Comparison of ENCODE assay signal across 8 cellular contexts in the genomic region with DNA sequence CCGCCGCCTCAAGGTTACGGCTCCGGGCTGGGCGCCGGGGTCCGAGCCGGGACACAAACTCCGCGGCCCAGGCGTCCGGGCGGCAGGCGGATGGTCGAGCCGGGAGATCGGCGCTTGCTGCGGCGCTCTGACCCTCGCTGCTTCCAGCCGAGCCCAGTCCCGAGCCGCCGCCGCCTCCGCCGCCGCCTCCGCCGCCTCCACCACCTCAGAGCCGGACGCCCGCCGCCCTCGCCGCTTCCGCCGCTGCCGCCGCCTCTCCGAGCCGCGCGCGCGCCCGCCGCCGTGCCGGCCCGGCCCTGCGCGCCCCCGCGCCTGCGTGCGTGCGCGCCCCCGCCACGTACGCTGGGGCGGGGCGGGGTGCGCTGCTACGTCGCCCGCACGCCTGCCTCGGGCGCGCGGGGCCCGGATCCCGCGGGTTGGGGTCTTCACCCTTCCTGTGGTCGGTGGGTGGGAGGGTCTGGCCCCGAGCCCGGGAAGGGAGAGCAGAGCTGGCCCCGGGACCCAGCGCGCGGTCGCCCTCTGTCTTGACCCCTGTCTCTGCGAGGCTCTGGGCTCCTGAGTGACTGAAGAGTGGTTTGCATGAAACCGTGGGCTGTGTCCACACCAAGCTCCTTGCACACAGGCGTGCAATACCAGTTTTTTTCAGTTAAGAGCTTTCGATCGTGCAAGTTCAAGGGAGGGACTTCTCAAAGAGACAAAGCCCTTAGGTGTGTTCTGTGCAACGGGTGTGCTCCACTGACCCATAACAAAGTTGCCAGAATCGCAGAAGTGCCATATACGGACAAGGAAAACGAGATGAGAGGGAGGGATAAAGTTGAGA. TPM values are rescaled to one million over a fixed set of nuclear protein-coding genes. Genes with fewer than 3 reads are reported as not detected.
A peak's percentile ranks its signal among the peaks of the same experiment; 100 is the strongest.
DNase-seq lines count a peak whose midpoint lies in the region; ATAC-seq and TF ChIP-seq lines count a peak whose summit lies in the region.

A gene (minus strand): TSS at position 256 of the 820 bp plus-strand sequence. CDS start 328 bp downstream, outside the sequence.

- H3K4me3 ChIP-seq in CD4-positive, alpha-beta memory T cell (ENCODE audit: low read length in 2 of 2), result peak within 1 kb of the TSS; percentile 55 to 94
- peak within 1 kb of the TSS; percentile 69 for H3K4me3 ChIP-seq in fibroblast of mammary gland (ENCODE audit: control insufficient read depth, low read depth, low read length)

- ATAC-seq in GM19351 (IDR thresholded peaks at IDR 0.05; ENCODE audit: unreplicated experiment) (peak; percentile 63), HG03469 (IDR thresholded peaks at IDR 0.05; ENCODE audit: unreplicated experiment) (peak; percentile 46)
- peak; percentile 58 for ATAC-seq in activated T-helper 17 cell treated with anti-CD3 and anti-CD28 coated beads, Interleukin-2, amount 50 U/mL, for 72 hours (replicated peaks)
- ATAC-seq in naive thymus-derived CD8-positive, alpha-beta T cell, result peak; percentile 51 to 54
- ATAC-seq in stimulated activated naive B cell treated with anti-CD40 and anti-IgM and Interleukin-4, amounts not matched to agents 10 μg/mL and 1 μg/mL and 100 μg/mL, for 72 hours (replicated peaks), result peak; percentile 77 to 87

- H3K9me3 ChIP-seq in CD4-positive, alpha-beta memory T cell (ENCODE audit: control insufficient read depth in 1 of 2, low read length in 2 of 2), result no peaks in the 10 kb centered on the region

- no peaks in the 10 kb centered on the region for H3K9me3 Mint-ChIP-seq in CD4-positive, alpha-beta memory T cell
- H3K9me3 Mint-ChIP-seq in activated T-helper 17 cell treated with anti-CD3 and anti-CD28 coated beads, Interleukin-2, amount 50 U/mL, for 72 hours, result no peaks in the 10 kb centered on the region
- no peaks in the 10 kb centered on the region for H3K9me3 Mint-ChIP-seq in naive thymus-derived CD8-positive, alpha-beta T cell
- H3K9me3 Mint-ChIP-seq in stimulated activated naive B cell treated with anti-CD40 and anti-IgM and Interleukin-4, amounts not matched to agents 10 μg/mL and 1 μg/mL and 100 μg/mL, for 72 hours, result peaks cover 8% of the 10 kb centered on the region in 2 donors

- CTCF ChIA-PET in CD4-positive, alpha-beta memory T cell (lab: Charles Lee; ENCODE audit: partially characterized antibody), result no interaction called here

- H3K4me1 Mint-ChIP-seq in CD4-positive, alpha-beta memory T cell, result peaks cover 20 to 52% (median 36%) of the 10 kb centered on the region in 4 donors
- H3K4me1 Mint-ChIP-seq in activated T-helper 17 cell treated with anti-CD3 and anti-CD28 coated beads, Interleukin-2, amount 50 U/mL, for 72 hours, result peaks cover 27% of the 10 kb centered on the region
- peaks cover 22 to 45% (median 38%) of the 10 kb centered on the region in 4 donors for H3K4me1 Mint-ChIP-seq in naive thymus-derived CD8-positive, alpha-beta T cell
- H3K4me1 Mint-ChIP-seq in stimulated activated naive B cell treated with anti-CD40 and anti-IgM and Interleukin-4, amounts not matched to agents 10 μg/mL and 1 μg/mL and 100 μg/mL, for 72 hours, result peaks cover 22 to 42% of the 10 kb centered on the region in 2 donors

- H3K27ac Mint-ChIP-seq in CD4-positive, alpha-beta memory T cell, result peak within 1 kb of the TSS; percentile 94 to 99 (median 97)
- H3K27ac Mint-ChIP-seq in activated T-helper 17 cell treated with anti-CD3 and anti-CD28 coated beads, Interleukin-2, amount 50 U/mL, for 72 hours, result peak within 1 kb of the TSS; percentile 96
- H3K27ac Mint-ChIP-seq in naive thymus-derived CD8-positive, alpha-beta T cell, result peak within 1 kb of the TSS; percentile 83 to 99 (median 96)
- H3K27ac Mint-ChIP-seq in stimulated activated naive B cell treated with anti-CD40 and anti-IgM and Interleukin-4, amounts not matched to agents 10 μg/mL and 1 μg/mL and 100 μg/mL, for 72 hours, result peak within 1 kb of the TSS; percentile 91

- no peaks in the 10 kb centered on the region for H3K27me3 ChIP-seq in CD4-positive, alpha-beta memory T cell (ENCODE audit: insufficient read depth, low read length)

- TF ChIP-seq CTCF in fibroblast of mammary gland (conservative IDR thresholded peaks at IDR 0.05; ENCODE audit: control insufficient read depth, insufficient read depth, low read depth, low read length), result no peak

- H3K36me3 ChIP-seq in CD4-positive, alpha-beta memory T cell (ENCODE audit: insufficient read depth, low read length), result no peaks in the 10 kb centered on the region

- H3K36me3 Mint-ChIP-seq in CD4-positive, alpha-beta memory T cell, result peaks cover 0 to 13% of the 10 kb centered on the region in 2 donors
- peaks cover 16% of the 10 kb centered on the region for H3K36me3 Mint-ChIP-seq in activated T-helper 17 cell treated with anti-CD3 and anti-CD28 coated beads, Interleukin-2, amount 50 U/mL, for 72 hours (ENCODE audit: low read depth)
- H3K36me3 Mint-ChIP-seq in naive thymus-derived CD8-positive, alpha-beta T cell, result no peaks in the 10 kb centered on the region
- H3K36me3 Mint-ChIP-seq in stimulated activated naive B cell treated with anti-CD40 and anti-IgM and Interleukin-4, amounts not matched to agents 10 μg/mL and 1 μg/mL and 100 μg/mL, for 72 hours, result peaks cover 14 to 22% of the 10 kb centered on the region in 2 donors

- peak within 1 kb of the TSS; percentile 80 for H3K27ac ChIP-seq in CD4-positive, alpha-beta memory T cell (ENCODE audit: low read depth, low read length)

- DNase-seq in CD4-positive, alpha-beta memory T cell, result peak; percentile 64 to 87 (median 77)
- DNase-seq in OCI-M1 (lab: John Stamatoyannopoulos, UW) (peak; percentile 90), fibroblast of mammary gland (ENCODE audit: low read depth) (peak; percentile 28)
- peak; percentile 45 to 82 (median 76) for DNase-seq in naive thymus-derived CD8-positive, alpha-beta T cell
- DNase-seq in stimulated activated naive B cell treated with anti-CD40 and anti-IgM and Interleukin-4, amounts not matched to agents 10 μg/mL and 1 μg/mL and 100 μg/mL, for 72 hours, result peak; percentile 71

- POLR2A ChIA-PET in CD4-positive, alpha-beta memory T cell (lab: Charles Lee; ENCODE audit: partially characterized antibody), result interaction anchor here (0.8 to 1.5 kb wide), 2 partner anchors 181 to 414 kb away, joined by 3 read pairs; a partner anchor contains a TSS
- POLR2A ChIA-PET in naive thymus-derived CD8-positive, alpha-beta T cell (lab: Charles Lee), result interaction anchor here (0.5 to 2.6 kb wide), 10 partner anchors 8 to 414 kb away, joined by 3 to 14 read pairs (median 4); a partner anchor contains a TSS

- intact Hi-C loops in CD4-positive, alpha-beta memory T cell (cut with micrococcal nuclease), result loop anchor here (1.0 to 5.0 kb wide), 3 partner anchors 183 to 265 kb away; a partner anchor contains a TSS

- peaks cover 25% of the 10 kb centered on the region for H3K4me1 ChIP-seq in CD4-positive, alpha-beta memory T cell (ENCODE audit: insufficient read depth, low read length)

- H3K4me3 Mint-ChIP-seq in CD4-positive, alpha-beta memory T cell, result peak within 1 kb of the TSS; percentile 93 to 99 (median 96)
- H3K4me3 Mint-ChIP-seq in activated T-helper 17 cell treated with anti-CD3 and anti-CD28 coated beads, Interleukin-2, amount 50 U/mL, for 72 hours, result peak within 1 kb of the TSS; percentile 97
- H3K4me3 Mint-ChIP-seq in naive thymus-derived CD8-positive, alpha-beta T cell, result peak within 1 kb of the TSS; percentile 90 to 98 (median 95)
- H3K4me3 Mint-ChIP-seq in stimulated activated naive B cell treated with anti-CD40 and anti-IgM and Interleukin-4, amounts not matched to agents 10 μg/mL and 1 μg/mL and 100 μg/mL, for 72 hours, result peak within 1 kb of the TSS; percentile 94 to 96

- no peaks in the 10 kb centered on the region for H3K27me3 Mint-ChIP-seq in CD4-positive, alpha-beta memory T cell
- peaks cover 3% of the 10 kb centered on the region for H3K27me3 Mint-ChIP-seq in activated T-helper 17 cell treated with anti-CD3 and anti-CD28 coated beads, Interleukin-2, amount 50 U/mL, for 72 hours
- H3K27me3 Mint-ChIP-seq in naive thymus-derived CD8-positive, alpha-beta T cell, result peaks cover 0 to 2% (median 0%) of the 10 kb centered on the region in 5 donors
- H3K27me3 Mint-ChIP-seq in stimulated activated naive B cell treated with anti-CD40 and anti-IgM and Interleukin-4, amounts not matched to agents 10 μg/mL and 1 μg/mL and 100 μg/mL, for 72 hours, result peaks cover 0 to 4% of the 10 kb centered on the region in 2 donors

RNA-seq across cellular contexts. Expression of the gene that starts here (rescaled TPM):
- total RNA-seq in CD4-positive, alpha-beta memory T cell, result 10 to 100 TPM; 21.4 to 23.2 TPM
- polyA plus RNA-seq in CD4-positive, alpha-beta memory T cell, result 1 to 10 TPM in 1 of 2 donors, under 1 TPM in 1; 0.88 to 4.3 TPM
- total RNA-seq in activated T-helper 17 cell treated with anti-CD3 and anti-CD28 coated beads, Interleukin-2, amount 50 U/mL, for 72 hours, result 10 to 100 TPM; 23.0 to 26.0 TPM
- 10 to 100 TPM; 29.0 to 29.1 TPM for total RNA-seq in naive thymus-derived CD8-positive, alpha-beta T cell
- 1 to 10 TPM in 2 of 3 donors, under 1 TPM in 1; 0.95 to 3.2 (median 2.0) TPM for polyA plus RNA-seq in naive thymus-derived CD8-positive, alpha-beta T cell

Comparison
In these comparisons a context has a peak if more than half of its experiments do, and no peak if none do; other contexts are left out.
1. Peak in every context shown above with its lines: DNase-seq, ATAC-seq, H3K4me3 ChIP-seq and H3K27ac ChIP-seq.
2. DNase-seq: peak in every context shown above with its lines; median percentile 90 in OCI-M1; 77 in CD4-positive, alpha-beta memory T cell; 76 in naive thymus-derived CD8-positive, alpha-beta T cell; 71 in stimulated activated naive B cell treated with anti-CD40 and anti-IgM and Interleukin-4, amounts not matched to agents 10 μg/mL and 1 μg/mL and 100 μg/mL, for 72 hours; 28 in fibroblast of mammary gland.